Comparison of ENCODE assay signal across 9 cellular contexts in genomic region chr3:98039322-98040024, GRCh38. TPM values are rescaled to one million over a fixed set of nuclear protein-coding genes. Genes with fewer than 3 reads are reported as not detected.
A peak's percentile ranks its signal among the peaks of the same experiment; 100 is the strongest.
DNase-seq lines count a peak whose midpoint lies in the region; ATAC-seq and TF ChIP-seq lines count a peak whose summit lies in the region.
"Had no signal": no experiment of that assay in that cellular context is flagged by ENCODE, and none has a peak within 500 bp of the region (broad histone marks: within the 10 kb centered on the region; RNA-seq: fewer than 3 reads in every experiment).

No MANE protein-coding gene starts in this region.

- DNase-seq in CD4-positive, alpha-beta T cell = peak; percentile 40 to 73 (median 56)
- DNase-seq in NCI-H526 (lab: John Stamatoyannopoulos, UW) (peak; percentile 76 to 79), dorsolateral prefrontal cortex (peak in 9 of 10 donors; percentile 16 to 76 (median 49)), lower lobe of right lung (no peak)
- peak; percentile 68 for DNase-seq in activated CD4-positive, alpha-beta T cell treated with anti-CD3 and anti-CD28 coated beads, Interleukin-2, amount 50 U/mL, for 1 hour
- DNase-seq in stimulated activated CD4-positive, alpha-beta T cell treated with anti-CD3 and anti-CD28 coated beads, TNF-alpha, amount 100 ng/mL, for 48 hours (ENCODE audit: low read depth in 3 of 3) = peak; percentile 45 to 60 (median 53)

- H3K4me3 ChIP-seq in dorsolateral prefrontal cortex (peak overlapping the region; percentile 17 to 68 (median 52)), lower lobe of right lung (peak overlapping the region; percentile 39)

- no peaks in the 10 kb centered on the region for H3K4me1 Mint-ChIP-seq in CD4-positive, alpha-beta T cell (ENCODE audit: low read depth)

- ATAC-seq in CD4-positive, alpha-beta T cell (ENCODE audit: poor library complexity) = peak; percentile 93
- ATAC-seq in GM19397 (IDR thresholded peaks at IDR 0.05; ENCODE audit: unreplicated experiment) = peak; percentile 96
- ATAC-seq in HG03521 (IDR thresholded peaks at IDR 0.05; ENCODE audit: unreplicated experiment) = peak; percentile 88
- peak; percentile 96 for ATAC-seq in lower lobe of right lung

- H3K27me3 Mint-ChIP-seq in CD4-positive, alpha-beta T cell = peaks cover 15% of the 10 kb centered on the region

- intact Hi-C loops in CD4-positive, alpha-beta T cell (cut with DNase I, micrococcal nuclease) = loop anchor here (1.0 to 10.0 kb wide), 9 partner anchors 67 to 778 kb away; partner anchors contain the start of genes CLDND1 (in 1 of the 2) and RIOX2 (in 1 of the 2)
- intact Hi-C loops in dorsolateral prefrontal cortex (cut with DNase I) = loop anchor here (2.0 to 10.0 kb wide), 5 partner anchors 289 to 773 kb away; partner anchors contain the start of gene CPOX (in 1 of the 2)
- intact Hi-C loops in lower lobe of right lung (cut with DNase I) = loop anchor here (10.0 kb wide), 1 partner anchor 275 kb away; no protein-coding TSS in a partner anchor

- TF ChIP-seq CTCF in CD4-positive, alpha-beta T cell (IDR thresholded peaks at IDR 0.05) = peak; percentile 98
- TF ChIP-seq CTCF in dorsolateral prefrontal cortex (IDR thresholded peaks at IDR 0.05 in 54 of 56, conservative IDR thresholded peaks at IDR 0.05 in 2 of 56; ENCODE audit: low read depth in 1 of 56, partially characterized antibody in 56 of 56) (peak in 54 of 56 donors; percentile 84 to 100 (median 96)), lower lobe of right lung (IDR thresholded peaks at IDR 0.05) (peak; percentile 84)

- peak overlapping the region; percentile 72 for H3K4me3 Mint-ChIP-seq in CD4-positive, alpha-beta T cell

- no peaks in the 10 kb centered on the region for H3K4me1 ChIP-seq in lower lobe of right lung

- peak overlapping the region; percentile 59 for H3K27ac ChIP-seq in CD4-positive, alpha-beta T cell (ENCODE audit: low read depth, low read length)
- H3K27ac ChIP-seq in dorsolateral prefrontal cortex (peak overlapping the region in 27 of 59 donors; percentile 20 to 81 (median 59)), lower lobe of right lung (no peak overlapping the region)

- no peaks in the 10 kb centered on the region for H3K36me3 Mint-ChIP-seq in CD4-positive, alpha-beta T cell (ENCODE audit: low read depth)

- POLR2A ChIA-PET in CD4-positive, alpha-beta T cell (lab: Charles Lee) = interaction anchor here (1.0 to 1.2 kb wide), 2 partner anchors 483 to 524 kb away, joined by 4 to 5 read pairs; partner anchors contain the start of gene CLDND1

- H3K36me3 ChIP-seq in lower lobe of right lung = no peaks in the 10 kb centered on the region

- H3K27ac Mint-ChIP-seq in CD4-positive, alpha-beta T cell = peak overlapping the region; percentile 90

- H3K9me3 Mint-ChIP-seq in CD4-positive, alpha-beta T cell = peaks cover 3% of the 10 kb centered on the region

- H3K27me3 ChIP-seq in CD4-positive, alpha-beta T cell (ENCODE audit: control insufficient read depth, insufficient read depth, low read length) = no peaks in the 10 kb centered on the region
- H3K27me3 ChIP-seq in dorsolateral prefrontal cortex (peaks cover 0 to 13% (median 0%) of the 10 kb centered on the region in 45 donors), lower lobe of right lung (ENCODE audit: low read depth) (peaks cover 5% of the 10 kb centered on the region)

- CTCF ChIA-PET in CD4-positive, alpha-beta T cell (lab: Charles Lee) = interaction anchor here (0.6 to 1.6 kb wide), 14 partner anchors 8 to 779 kb away, joined by 3 to 6 read pairs (median 3); partner anchors contain the start of gene ARL6

- H3K9me3 ChIP-seq in CD4-positive, alpha-beta T cell (ENCODE audit: control insufficient read depth, low read length) = peaks cover 10% of the 10 kb centered on the region
- peaks cover 6% of the 10 kb centered on the region for H3K9me3 ChIP-seq in lower lobe of right lung

RNA-seq across cellular contexts. Expression of gene GABRR3, which starts 4.4 kb away (rescaled TPM):
- not detected for total RNA-seq in CD4-positive, alpha-beta T cell
- total RNA-seq in dorsolateral prefrontal cortex (under 1 TPM in 5 of 120 experiments, not detected in 115; 0.07 to 0.43 (median 0.10) TPM), lower lobe of right lung (not detected)
- total RNA-seq: lower leg skin had no signal

RNA-seq across cellular contexts. Expression of gene OR5AC2, which starts 47.5 kb away (rescaled TPM):
- total RNA-seq in CD4-positive, alpha-beta T cell = not detected
- total RNA-seq in dorsolateral prefrontal cortex (not detected), lower lobe of right lung (not detected)
- total RNA-seq: lower leg skin had no signal
